In the genomic region with DNA sequence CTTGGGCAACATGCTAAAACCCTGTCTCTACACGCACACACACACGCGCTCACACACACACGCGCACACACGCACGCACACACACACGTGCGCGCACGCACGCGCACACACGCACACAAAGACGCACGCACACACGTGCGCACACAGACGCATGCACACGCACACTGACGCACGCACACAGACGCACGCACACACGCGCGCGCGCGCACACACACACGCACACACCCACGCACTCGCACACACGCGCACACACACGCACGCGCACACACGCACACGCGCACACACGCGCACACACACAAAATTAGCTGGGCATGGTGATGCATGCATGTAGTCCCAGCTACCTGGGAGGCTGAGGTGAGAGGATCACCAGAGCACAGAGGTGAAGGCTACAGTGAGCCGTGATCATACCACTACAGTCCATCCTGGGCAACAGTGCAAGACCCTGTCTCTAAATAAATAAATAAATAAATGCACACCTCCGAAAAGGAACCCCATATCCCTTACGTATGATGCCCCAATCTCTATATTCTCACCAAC, we compare ENCODE assay signal across 17 cellular contexts. TPM values are rescaled to one million over a fixed set of nuclear protein-coding genes. Genes with fewer than 3 reads are reported as not detected.
DNase-seq lines count a peak whose midpoint lies in the region; ATAC-seq, FAIRE-seq and TF ChIP-seq lines count a peak whose summit lies in the region.
"Had no signal": no experiment of that assay in that cellular context is flagged by ENCODE, and none has a peak within 500 bp of the region (broad histone marks: within the 10 kb centered on the region; RNA-seq: fewer than 3 reads in every experiment).

No MANE protein-coding gene starts in this region.

- ATAC-seq in WTC11 = no peak
- ATAC-seq in Right ventricle myocardium superior (ENCODE audit: poor library complexity) = no peak
- ATAC-seq: A549 had no signal

- peak overlapping the region; percentile 12 for H3K4me3 Mint-ChIP-seq in activated CD4-positive, alpha-beta memory T cell treated with anti-CD3 and anti-CD28 coated beads for 36 hours
- no peak overlapping the region for H3K4me3 Mint-ChIP-seq in activated CD4-positive, alpha-beta memory T cell treated with anti-CD3 and anti-CD28 coated beads, Interleukin-2, amount 10 ng/mL, durations not matched to agents 7 days and 5 days
- H3K4me3 Mint-ChIP-seq in WTC11 = no peak overlapping the region
- no peak overlapping the region for H3K4me3 Mint-ChIP-seq in osteocyte (ENCODE audit: unreplicated experiment)
- H3K4me3 Mint-ChIP-seq: CD4-positive, alpha-beta T cell had no signal

- H3K36me3 Mint-ChIP-seq in activated CD4-positive, alpha-beta memory T cell treated with anti-CD3 and anti-CD28 coated beads for 36 hours = peaks cover 31% of the 10 kb centered on the region
- peaks cover 40% of the 10 kb centered on the region for H3K36me3 Mint-ChIP-seq in activated CD4-positive, alpha-beta memory T cell treated with anti-CD3 and anti-CD28 coated beads, Interleukin-2, amount 10 ng/mL, durations not matched to agents 7 days and 5 days (ENCODE audit: low read depth)
- peaks cover 23% of the 10 kb centered on the region for H3K36me3 Mint-ChIP-seq in WTC11
- peaks cover 10% of the 10 kb centered on the region for H3K36me3 Mint-ChIP-seq in osteocyte (ENCODE audit: unreplicated experiment)

- TF ChIP-seq CTCF in WTC11 (IDR thresholded peaks at IDR 0.05) = no peak
- TF ChIP-seq CTCF in osteocyte (IDR thresholded peaks at IDR 0.05) = no peak

- intact Hi-C loops in activated CD4-positive, alpha-beta memory T cell treated with anti-CD3 and anti-CD28 coated beads for 36 hours (cut with micrococcal nuclease) = no loop called here
- intact Hi-C loops in Right ventricle myocardium superior (cut with DNase I) (no loop called here), cardiac septum (cut with DNase I) (no loop called here)

- POLR2A ChIA-PET in activated CD4-positive, alpha-beta memory T cell treated with anti-CD3 and anti-CD28 coated beads for 36 hours (lab: Charles Lee) = no interaction called here
- POLR2A ChIA-PET in activated CD4-positive, alpha-beta memory T cell treated with anti-CD3 and anti-CD28 coated beads, Interleukin-2, amount 10 ng/mL, durations not matched to agents 7 days and 5 days (lab: Charles Lee) = no interaction called here
- POLR2A ChIA-PET in WTC11 (lab: Charles Lee) = interaction anchor here (0.6 kb wide), 1 partner anchor 287 kb away, joined by 3 read pairs; no protein-coding TSS in a partner anchor

- H3K9me3 Mint-ChIP-seq in activated CD4-positive, alpha-beta memory T cell treated with anti-CD3 and anti-CD28 coated beads for 36 hours = no peaks in the 10 kb centered on the region
- no peaks in the 10 kb centered on the region for H3K9me3 Mint-ChIP-seq in activated CD4-positive, alpha-beta memory T cell treated with anti-CD3 and anti-CD28 coated beads, Interleukin-2, amount 10 ng/mL, durations not matched to agents 7 days and 5 days
- H3K9me3 Mint-ChIP-seq in WTC11 = no peaks in the 10 kb centered on the region
- H3K9me3 Mint-ChIP-seq in osteocyte (ENCODE audit: unreplicated experiment) = no peaks in the 10 kb centered on the region
- H3K9me3 Mint-ChIP-seq: CD4-positive, alpha-beta T cell; IgD-negative memory B cell had no signal

- CTCF ChIA-PET in activated CD4-positive, alpha-beta memory T cell treated with anti-CD3 and anti-CD28 coated beads for 36 hours (lab: Charles Lee) = interaction anchor here (1.3 kb wide), 1 partner anchor 8 kb away, joined by 3 read pairs; no protein-coding TSS in a partner anchor
- CTCF ChIA-PET in activated CD4-positive, alpha-beta memory T cell treated with anti-CD3 and anti-CD28 coated beads, Interleukin-2, amount 10 ng/mL, durations not matched to agents 7 days and 5 days (lab: Charles Lee) = no interaction called here
- CTCF ChIA-PET in WTC11 (lab: Charles Lee) = no interaction called here

- no peaks in the 10 kb centered on the region for H3K27me3 Mint-ChIP-seq in activated CD4-positive, alpha-beta memory T cell treated with anti-CD3 and anti-CD28 coated beads for 36 hours
- no peaks in the 10 kb centered on the region for H3K27me3 Mint-ChIP-seq in activated CD4-positive, alpha-beta memory T cell treated with anti-CD3 and anti-CD28 coated beads, Interleukin-2, amount 10 ng/mL, durations not matched to agents 7 days and 5 days
- no peaks in the 10 kb centered on the region for H3K27me3 Mint-ChIP-seq in WTC11 (ENCODE audit: low read depth)
- no peaks in the 10 kb centered on the region for H3K27me3 Mint-ChIP-seq in osteocyte (ENCODE audit: unreplicated experiment)
- H3K27me3 Mint-ChIP-seq: CD4-positive, alpha-beta T cell; IgD-negative memory B cell had no signal

- no peak for TF ChIP-seq POLR2A in GM12891 (IDR thresholded peaks at IDR 0.05; ENCODE audit: low read depth, low read length)

- peaks cover 11% of the 10 kb centered on the region for H3K4me1 Mint-ChIP-seq in activated CD4-positive, alpha-beta memory T cell treated with anti-CD3 and anti-CD28 coated beads for 36 hours (ENCODE audit: low read depth)
- peaks cover 14% of the 10 kb centered on the region for H3K4me1 Mint-ChIP-seq in activated CD4-positive, alpha-beta memory T cell treated with anti-CD3 and anti-CD28 coated beads, Interleukin-2, amount 10 ng/mL, durations not matched to agents 7 days and 5 days
- H3K4me1 Mint-ChIP-seq in WTC11 = peaks cover 6% of the 10 kb centered on the region
- H3K4me1 Mint-ChIP-seq in osteocyte (ENCODE audit: unreplicated experiment) = peaks cover 3% of the 10 kb centered on the region

- no peak overlapping the region for H3K27ac Mint-ChIP-seq in activated CD4-positive, alpha-beta memory T cell treated with anti-CD3 and anti-CD28 coated beads for 36 hours
- H3K27ac Mint-ChIP-seq in activated CD4-positive, alpha-beta memory T cell treated with anti-CD3 and anti-CD28 coated beads, Interleukin-2, amount 10 ng/mL, durations not matched to agents 7 days and 5 days = no peak overlapping the region
- H3K27ac Mint-ChIP-seq in WTC11 (no peak overlapping the region), osteocyte (ENCODE audit: unreplicated experiment) (no peak overlapping the region)
- H3K27ac Mint-ChIP-seq: CD4-positive, alpha-beta T cell; IgD-negative memory B cell had no signal

- peak; percentile 16 for FAIRE-seq in GM12891 (lab: Jason Lieb, UNC)
- FAIRE-seq: D721Med, GM19239 had no signal

- no peak for DNase-seq in activated CD4-positive, alpha-beta memory T cell treated with anti-CD3 and anti-CD28 coated beads for 36 hours
- no peak for DNase-seq in activated CD4-positive, alpha-beta memory T cell treated with anti-CD3 and anti-CD28 coated beads, Interleukin-2, amount 10 ng/mL, durations not matched to agents 7 days and 5 days
- DNase-seq in GM12891 (ENCODE audit: insufficient read length, low spot score) (no peak), WTC11 (ENCODE audit: low spot score) (no peak), osteocyte (ENCODE audit: extremely low spot score, unreplicated experiment) (peak; percentile 11), Right ventricle myocardium superior (no peak), cardiac septum (ENCODE audit: low spot score) (no peak)
- DNase-seq: AML-193; Caco-2; CD4-positive, alpha-beta T cell; DMS79; GDM1; GM23248 had no signal

TF ChIP-seq in GM12891, 5 proteins besides CTCF, POLR2A, EP300 and RAD21:
- TF ChIP-seq POU2F2 (IDR thresholded peaks at IDR 0.05; ENCODE audit: low read depth, low read length) (no peak), PAX5 (IDR thresholded peaks at IDR 0.05; ENCODE audit: insufficient read depth, low read length, severe bottlenecking) (no peak), TAF1 (IDR thresholded peaks at IDR 0.05; ENCODE audit: low read depth, low read length) (no peak), POLR2AphosphoS5 (IDR thresholded peaks at IDR 0.05; ENCODE audit: low read depth, low read length) (no peak), SPI1 (IDR thresholded peaks at IDR 0.05; ENCODE audit: low read depth, low read length) (no peak)

TF ChIP-seq in WTC11, 78 proteins besides CTCF, POLR2A, EP300 and RAD21:
- no peak for TF ChIP-seq SOX15 (CRISPR knock-in tag; IDR thresholded peaks at IDR 0.05)
- TF ChIP-seq ZNF232 (CRISPR knock-in tag; IDR thresholded peaks at IDR 0.05) = no peak
- TF ChIP-seq ZNF121 (CRISPR knock-in tag; IDR thresholded peaks at IDR 0.05) = peak; percentile 47; the same call in 1 of the 2 replicates
- TF ChIP-seq NR1H2 (CRISPR knock-in tag; IDR thresholded peaks at IDR 0.05) = no peak
- TF ChIP-seq, protein P1, sequence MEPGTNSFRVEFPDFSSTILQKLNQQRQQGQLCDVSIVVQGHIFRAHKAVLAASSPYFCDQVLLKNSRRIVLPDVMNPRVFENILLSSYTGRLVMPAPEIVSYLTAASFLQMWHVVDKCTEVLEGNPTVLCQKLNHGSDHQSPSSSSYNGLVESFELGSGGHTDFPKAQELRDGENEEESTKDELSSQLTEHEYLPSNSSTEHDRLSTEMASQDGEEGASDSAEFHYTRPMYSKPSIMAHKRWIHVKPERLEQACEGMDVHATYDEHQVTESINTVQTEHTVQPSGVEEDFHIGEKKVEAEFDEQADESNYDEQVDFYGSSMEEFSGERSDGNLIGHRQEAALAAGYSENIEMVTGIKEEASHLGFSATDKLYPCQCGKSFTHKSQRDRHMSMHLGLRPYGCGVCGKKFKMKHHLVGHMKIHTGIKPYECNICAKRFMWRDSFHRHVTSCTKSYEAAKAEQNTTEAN (CRISPR knock-in tag; IDR thresholded peaks at IDR 0.05) = peak; percentile 99

RNA-seq across cellular contexts. Expression of a gene that starts 8.1 kb away (rescaled TPM):
- 10 to 100 TPM; 83.3 to 87.1 TPM for total RNA-seq in activated CD4-positive, alpha-beta memory T cell treated with anti-CD3 and anti-CD28 coated beads for 36 hours
- 10 to 100 TPM; 69.2 to 79.0 TPM for total RNA-seq in activated CD4-positive, alpha-beta memory T cell treated with anti-CD3 and anti-CD28 coated beads, Interleukin-2, amount 10 ng/mL, durations not matched to agents 7 days and 5 days
- polyA plus RNA-seq in GM12891 (2012; ENCODE audit: low read depth, missing spikeins) = 52.5 TPM
- total RNA-seq in WTC11 (2021) (14.4 to 18.0 TPM (median 16.5 TPM) in 3 replicates), osteocyte (68.7 and 71.6 TPM in 2 replicates), Right ventricle myocardium superior (76.2 TPM), cardiac septum (92.0 TPM)

RNA-seq across cellular contexts. Expression of a gene that starts 42.8 kb away (rescaled TPM):
- 10 to 100 TPM; 77.5 to 78.1 TPM for total RNA-seq in activated CD4-positive, alpha-beta memory T cell treated with anti-CD3 and anti-CD28 coated beads for 36 hours
- total RNA-seq in activated CD4-positive, alpha-beta memory T cell treated with anti-CD3 and anti-CD28 coated beads, Interleukin-2, amount 10 ng/mL, durations not matched to agents 7 days and 5 days = 10 to 100 TPM; 49.7 to 51.7 TPM
- 55.5 TPM for polyA plus RNA-seq in GM12891 (2012; ENCODE audit: low read depth, missing spikeins)
- 83.7 to 88.4 TPM (median 84.2 TPM) in 3 replicates for total RNA-seq in WTC11 (2021)
- 27.7 and 28.8 TPM in 2 replicates for total RNA-seq in osteocyte
- 14.0 TPM for total RNA-seq in Right ventricle myocardium superior
- 17.1 TPM for total RNA-seq in cardiac septum

RNA-seq across cellular contexts. Expression of a gene that starts 42.9 kb away (rescaled TPM):
- total RNA-seq in activated CD4-positive, alpha-beta memory T cell treated with anti-CD3 and anti-CD28 coated beads for 36 hours = 100 to 1,000 TPM; 136 to 142 TPM
- total RNA-seq in activated CD4-positive, alpha-beta memory T cell treated with anti-CD3 and anti-CD28 coated beads, Interleukin-2, amount 10 ng/mL, durations not matched to agents 7 days and 5 days = 100 to 1,000 TPM; 112 to 119 TPM
- 77.0 TPM for polyA plus RNA-seq in GM12891 (2012; ENCODE audit: low read depth, missing spikeins)
- 32.7 to 44.0 TPM (median 33.8 TPM) in 3 replicates for total RNA-seq in WTC11 (2021)
- 91.8 and 98.0 TPM in 2 replicates for total RNA-seq in osteocyte
- 97.0 TPM for total RNA-seq in Right ventricle myocardium superior
- total RNA-seq in cardiac septum = 160 TPM
